In genomic region chr16:70749681-70750601, GRCh38 we compare ENCODE assay signal across 10 cellular contexts. TPM values are rescaled to one million over a fixed set of nuclear protein-coding genes. Genes with fewer than 3 reads are reported as not detected.
DNase-seq lines count a peak whose midpoint lies in the region; ATAC-seq and TF ChIP-seq lines count a peak whose summit lies in the region.
"Had no signal": no experiment of that assay in that cellular context is flagged by ENCODE, and none has a peak within 500 bp of the region (broad histone marks: within the 10 kb centered on the region; RNA-seq: fewer than 3 reads in every experiment).

No MANE protein-coding gene starts in this region.

- no peaks in the 10 kb centered on the region for H3K27me3 ChIP-seq in colonic mucosa
- no peaks in the 10 kb centered on the region for H3K27me3 ChIP-seq in thyroid gland

- no peak for TF ChIP-seq CTCF in colonic mucosa (IDR thresholded peaks at IDR 0.05)
- TF ChIP-seq CTCF in mesothelial cell of epicardium (IDR thresholded peaks at IDR 0.05; ENCODE audit: unreplicated experiment) = no peak
- TF ChIP-seq CTCF in thyroid gland (IDR thresholded peaks at IDR 0.05) = no peak

- 81 to 88% methylated on average over 14 to 15 of the region's 16 CpGs for WGBS in thyroid gland, 2 donors

- no peak for TF ChIP-seq POLR2A in thyroid gland (IDR thresholded peaks at IDR 0.05)

- intact Hi-C loops in activated naive CD4-positive, alpha-beta T cell treated with anti-CD3 and anti-CD28 coated beads for 36 hours (cut with micrococcal nuclease) = no loop called here
- intact Hi-C loops in colonic mucosa (cut with DNase I) = no loop called here
- intact Hi-C loops in thyroid gland (cut with DNase I) = no loop called here

- H3K36me3 Mint-ChIP-seq in activated naive CD4-positive, alpha-beta T cell treated with anti-CD3 and anti-CD28 coated beads for 36 hours (ENCODE audit: low read depth) = peaks cover 4% of the 10 kb centered on the region
- H3K36me3 Mint-ChIP-seq in mesothelial cell of epicardium = no peaks in the 10 kb centered on the region
- H3K36me3 Mint-ChIP-seq in activated CD8-positive, alpha-beta T cell treated with anti-CD3 and anti-CD28 coated beads, Interleukin-2, amount 10 ng/mL, durations not matched to agents 7 days and 5 days (ENCODE audit: low read depth) = peaks cover 14% of the 10 kb centered on the region

- DNase-seq in activated naive CD4-positive, alpha-beta T cell treated with anti-CD3 and anti-CD28 coated beads for 36 hours = no peak
- DNase-seq in activated naive CD4-positive, alpha-beta T cell treated with Interleukin-2 at 50 U/mL for 16 hours = no peak
- DNase-seq in colonic mucosa (no peak), mesothelial cell of epicardium (ENCODE audit: low spot score in 2 of 2, unreplicated experiment in 2 of 2) (no peak), thyroid gland (peak; percentile 61), T1000 (lab: John Stamatoyannopoulos, UW) (no peak)
- DNase-seq in activated CD8-positive, alpha-beta T cell treated with anti-CD3 and anti-CD28 coated beads, Interleukin-2, amount 10 ng/mL, durations not matched to agents 7 days and 5 days = no peak
- DNase-seq: stimulated activated CD4-positive, alpha-beta T cell treated with anti-CD3 and anti-CD28 coated beads, Interleukin-15, amount 100 ng/mL, for 24 hours had no signal

- H3K9me3 ChIP-seq in colonic mucosa (no peaks in the 10 kb centered on the region), thyroid gland (no peaks in the 10 kb centered on the region)
- H3K9me3 ChIP-seq: HAP-1 had no signal

- H3K9ac ChIP-seq in colonic mucosa (ENCODE audit: low read depth in 2 of 2, low read length in 2 of 2) = peak overlapping the region in 1 of 2 donors; percentile 71

- H3K4me3 Mint-ChIP-seq in activated naive CD4-positive, alpha-beta T cell treated with anti-CD3 and anti-CD28 coated beads for 36 hours = no peak overlapping the region
- no peak overlapping the region for H3K4me3 Mint-ChIP-seq in mesothelial cell of epicardium
- no peak overlapping the region for H3K4me3 Mint-ChIP-seq in activated CD8-positive, alpha-beta T cell treated with anti-CD3 and anti-CD28 coated beads, Interleukin-2, amount 10 ng/mL, durations not matched to agents 7 days and 5 days

- H3K27me3 Mint-ChIP-seq in activated naive CD4-positive, alpha-beta T cell treated with anti-CD3 and anti-CD28 coated beads for 36 hours (ENCODE audit: low read depth) = no peaks in the 10 kb centered on the region
- H3K27me3 Mint-ChIP-seq in mesothelial cell of epicardium (ENCODE audit: low read depth) = no peaks in the 10 kb centered on the region
- H3K27me3 Mint-ChIP-seq in activated CD8-positive, alpha-beta T cell treated with anti-CD3 and anti-CD28 coated beads, Interleukin-2, amount 10 ng/mL, durations not matched to agents 7 days and 5 days (ENCODE audit: low read depth) = no peaks in the 10 kb centered on the region

- no peaks in the 10 kb centered on the region for H3K9me3 Mint-ChIP-seq in activated naive CD4-positive, alpha-beta T cell treated with anti-CD3 and anti-CD28 coated beads for 36 hours
- H3K9me3 Mint-ChIP-seq in mesothelial cell of epicardium = no peaks in the 10 kb centered on the region
- H3K9me3 Mint-ChIP-seq in activated CD8-positive, alpha-beta T cell treated with anti-CD3 and anti-CD28 coated beads, Interleukin-2, amount 10 ng/mL, durations not matched to agents 7 days and 5 days (ENCODE audit: insufficient read depth) = no peaks in the 10 kb centered on the region

- ATAC-seq in activated CD8-positive, alpha-beta T cell treated with anti-CD3 and anti-CD28 coated beads, Interleukin-2, amount 10 ng/mL, durations not matched to agents 7 days and 5 days = no peak
- no peak for ATAC-seq in GM21825 (IDR thresholded peaks at IDR 0.05; ENCODE audit: unreplicated experiment)

- peak overlapping the region; percentile 55 for H3K27ac ChIP-seq in colonic mucosa
- H3K27ac ChIP-seq in thyroid gland = peak overlapping the region; percentile 84 to 95 (median 94)

- no peaks in the 10 kb centered on the region for H3K36me3 ChIP-seq in colonic mucosa
- H3K36me3 ChIP-seq in thyroid gland = no peaks in the 10 kb centered on the region
- H3K36me3 ChIP-seq: HAP-1 had no signal

- CTCF ChIA-PET in activated naive CD4-positive, alpha-beta T cell treated with anti-CD3 and anti-CD28 coated beads for 36 hours (lab: Charles Lee) = interaction anchor here (2.2 kb wide), 1 partner anchor 21 kb away, joined by 14 read pairs; no protein-coding TSS in a partner anchor
- CTCF ChIA-PET in activated CD8-positive, alpha-beta T cell treated with anti-CD3 and anti-CD28 coated beads, Interleukin-2, amount 10 ng/mL, durations not matched to agents 7 days and 5 days (lab: Charles Lee) = interaction anchor here (0.6 to 5.4 kb wide), 4 partner anchors 10 to 663 kb away, joined by 3 to 23 read pairs (median 5); no protein-coding TSS in a partner anchor

- no peak overlapping the region for H3K4me3 ChIP-seq in colonic mucosa
- H3K4me3 ChIP-seq in thyroid gland (replicated peaks in 1 of 3) = no peak overlapping the region
- H3K4me3 ChIP-seq: HAP-1 had no signal

- H3K4me1 ChIP-seq in colonic mucosa (peaks cover 40% of the 10 kb centered on the region), thyroid gland (peaks cover 55 to 92% of the 10 kb centered on the region in 2 donors)
- H3K4me1 ChIP-seq: HAP-1 had no signal

- peaks cover 50% of the 10 kb centered on the region for H3K4me1 Mint-ChIP-seq in activated naive CD4-positive, alpha-beta T cell treated with anti-CD3 and anti-CD28 coated beads for 36 hours (ENCODE audit: low read depth)
- H3K4me1 Mint-ChIP-seq in mesothelial cell of epicardium = peaks cover 20% of the 10 kb centered on the region
- peaks cover 51% of the 10 kb centered on the region for H3K4me1 Mint-ChIP-seq in activated CD8-positive, alpha-beta T cell treated with anti-CD3 and anti-CD28 coated beads, Interleukin-2, amount 10 ng/mL, durations not matched to agents 7 days and 5 days (ENCODE audit: low read depth)

- H3K27ac Mint-ChIP-seq in activated naive CD4-positive, alpha-beta T cell treated with anti-CD3 and anti-CD28 coated beads for 36 hours = peak overlapping the region; percentile 31
- H3K27ac Mint-ChIP-seq in mesothelial cell of epicardium = peak overlapping the region; percentile 79
- no peak overlapping the region for H3K27ac Mint-ChIP-seq in activated CD8-positive, alpha-beta T cell treated with anti-CD3 and anti-CD28 coated beads, Interleukin-2, amount 10 ng/mL, durations not matched to agents 7 days and 5 days

- POLR2A ChIA-PET in activated CD8-positive, alpha-beta T cell treated with anti-CD3 and anti-CD28 coated beads, Interleukin-2, amount 10 ng/mL, durations not matched to agents 7 days and 5 days (lab: Charles Lee) = interaction anchor here (1.0 to 1.5 kb wide), 4 partner anchors 11 to 21 kb away, joined by 3 read pairs; no protein-coding TSS in a partner anchor

RNA-seq across cellular contexts. Expression of gene VAC14, which starts 51.0 kb away (rescaled TPM):
- total RNA-seq in activated naive CD4-positive, alpha-beta T cell treated with anti-CD3 and anti-CD28 coated beads for 36 hours = 10 to 100 TPM; 19.6 to 20.6 TPM
- 10 to 100 TPM; 20.7 to 41.8 TPM for total RNA-seq in colonic mucosa
- total RNA-seq in mesothelial cell of epicardium = 36.3 to 39.1 TPM (median 37.9 TPM) in 3 replicates
- total RNA-seq in thyroid gland = 10 to 100 TPM; 43.4 to 69.4 (median 63.1) TPM
- total RNA-seq in activated CD8-positive, alpha-beta T cell treated with anti-CD3 and anti-CD28 coated beads, Interleukin-2, amount 10 ng/mL, durations not matched to agents 7 days and 5 days = 10 to 100 TPM; 35.2 to 37.9 TPM

Comparison
In these comparisons a context has a peak if more than half of its experiments do, and no peak if none do; other contexts are left out.
1. DNase-seq: peak in thyroid gland (2 of 2); none in activated naive CD4-positive, alpha-beta T cell treated with anti-CD3 and anti-CD28 coated beads for 36 hours (single experiment), activated naive CD4-positive, alpha-beta T cell treated with Interleukin-2 at 50 U/mL for 16 hours (single experiment), colonic mucosa (single experiment), mesothelial cell of epicardium (0 of 2), activated CD8-positive, alpha-beta T cell treated with anti-CD3 and anti-CD28 coated beads, Interleukin-2, amount 10 ng/mL, durations not matched to agents 7 days and 5 days (single experiment) and T1000 (single experiment).